In genomic region chr21:25942145-25942544, GRCh38 we compare ENCODE assay signal across 22 cellular contexts.
DNase-seq lines count a peak whose midpoint lies in the region; ATAC-seq and TF ChIP-seq lines count a peak whose summit lies in the region.
"Had no signal": no experiment of that assay in that cellular context is flagged by ENCODE, and none has a peak within 500 bp of the region (broad histone marks: within the 10 kb centered on the region; RNA-seq: fewer than 3 reads in every experiment).

No MANE protein-coding gene starts in this region.

- 80 to 85% (median 82%) methylated on average over 9 of the region's 9 CpGs for WGBS in heart left ventricle, 4 donors

- H3K4me3 ChIP-seq in heart left ventricle = no peak overlapping the region
- H3K4me3 ChIP-seq: GM23248, SJCRH30 had no signal

- intact Hi-C loops in heart left ventricle (cut with DNase I) (no loop called here), cardiac septum (cut with DNase I) (no loop called here)

- peak overlapping the region in 1 of 12 donors; percentile 5 for H3K27ac ChIP-seq in heart left ventricle
- H3K27ac ChIP-seq in caudate nucleus (ENCODE audit: low read depth, low read length) = peak overlapping the region; percentile 1
- H3K27ac ChIP-seq: GM23248, SJCRH30 had no signal

- no peak for TF ChIP-seq POLR2A in heart left ventricle (IDR thresholded peaks at IDR 0.05)

- ATAC-seq in heart left ventricle (peak in 3 of 4 donors; percentile 31 to 64 (median 41)), HG03280 (IDR thresholded peaks at IDR 0.05; ENCODE audit: unreplicated experiment) (no peak)
- ATAC-seq: CD8-positive, alpha-beta T cell; Panc1 had no signal

- H3K4me1 ChIP-seq in heart left ventricle = peaks cover 3 to 49% (median 23%) of the 10 kb centered on the region in 12 donors
- H3K4me1 ChIP-seq: SJCRH30 had no signal

- H3K9me3 ChIP-seq in heart left ventricle = peaks cover 0 to 8% (median 2%) of the 10 kb centered on the region in 12 donors

- DNase-seq in heart left ventricle (no peak), cardiac septum (ENCODE audit: low spot score) (no peak), caudate nucleus (lab: John Stamatoyannopoulos, UW) (no peak), iris pigment epithelial cell (ENCODE audit: low read depth) (peak; percentile 76)
- no peak for DNase-seq in stimulated activated naive CD4-positive, alpha-beta T cell (lab: John Stamatoyannopoulos, UW)
- no peak for DNase-seq in activated CD8-positive, alpha-beta memory T cell treated with anti-CD3 and anti-CD28 coated beads, Interleukin-2, amount 50 U/mL, for 48 hours
- DNase-seq: AML-193; C1 segment of cervical spinal cord; CD8-positive, alpha-beta T cell; DND-41; GM23248; H9; HFFc6; KG1; NCI-H1092 treated with DMSO at 0.1 percent for 48 hours; NCI-H1436 treated with DMSO at 0.1 percent for 48 hours; NCI-H1930; NCI-H510A; NK-92 treated with Interleukin-12 subunit alpha and Interleukin-12 subunit beta, amount 100 ng/mL, for 24 hours; SJCRH30 had no signal

- H3K27me3 ChIP-seq in heart left ventricle = no peaks in the 10 kb centered on the region
- H3K27me3 ChIP-seq: SJCRH30 had no signal

- H3K36me3 ChIP-seq in heart left ventricle = peaks cover 0 to 18% (median 0%) of the 10 kb centered on the region in 9 donors

- TF ChIP-seq CTCF in heart left ventricle (IDR thresholded peaks at IDR 0.05) = no peak
